In genomic region chr19:54560881-54561385, GRCh38 we compare ENCODE assay signal across 1 cellular context.
TF ChIP-seq lines count a peak whose summit lies in the region.

No MANE protein-coding gene starts in this region.

TF ChIP-seq in SK-N-SH, 30 proteins besides CTCF, POLR2A, EP300 and RAD21 (continued from another document):
- TF ChIP-seq, protein P1, sequence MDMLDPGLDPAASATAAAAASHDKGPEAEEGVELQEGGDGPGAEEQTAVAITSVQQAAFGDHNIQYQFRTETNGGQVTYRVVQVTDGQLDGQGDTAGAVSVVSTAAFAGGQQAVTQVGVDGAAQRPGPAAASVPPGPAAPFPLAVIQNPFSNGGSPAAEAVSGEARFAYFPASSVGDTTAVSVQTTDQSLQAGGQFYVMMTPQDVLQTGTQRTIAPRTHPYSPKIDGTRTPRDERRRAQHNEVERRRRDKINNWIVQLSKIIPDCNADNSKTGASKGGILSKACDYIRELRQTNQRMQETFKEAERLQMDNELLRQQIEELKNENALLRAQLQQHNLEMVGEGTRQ (IDR thresholded peaks at IDR 0.05; ENCODE audit: borderline replicate concordance, low read depth, low read length), result no peak
- TF ChIP-seq YY1 (IDR thresholded peaks at IDR 0.05; ENCODE audit: low read depth), result no peak
